ENCODE assay signal across 10 cellular contexts in genomic region chr3:138863776-138864113, GRCh38. TPM values are rescaled to one million over a fixed set of nuclear protein-coding genes. Genes with fewer than 3 reads are reported as not detected.
A peak's percentile ranks its signal among the peaks of the same experiment; 100 is the strongest.
DNase-seq lines count a peak whose midpoint lies in the region; ATAC-seq and TF ChIP-seq lines count a peak whose summit lies in the region.
"Had no signal": no experiment of that assay in that cellular context is flagged by ENCODE, and none has a peak within 500 bp of the region (broad histone marks: within the 10 kb centered on the region; RNA-seq: fewer than 3 reads in every experiment).

No MANE protein-coding gene starts in this region.

- TSS peak; percentile 48 for BruUV-seq in PC-9 (replicated peaks; lab: Mats Ljungman, UMichigan)

- H3K4me1 ChIP-seq in PC-9 (replicated peaks; ENCODE audit: insufficient read depth) = peaks cover 35% of the 10 kb centered on the region
- H3K4me1 ChIP-seq in esophagus (ENCODE audit: control insufficient read depth in 2 of 2, insufficient read depth in 2 of 2, low read length in 1 of 2) = peaks cover 0 to 8% of the 10 kb centered on the region in 2 donors
- H3K4me1 ChIP-seq in testis = no peaks in the 10 kb centered on the region

- H3K36me3 Mint-ChIP-seq in HFFc6 (ENCODE audit: low read depth) = no peaks in the 10 kb centered on the region
- no peaks in the 10 kb centered on the region for H3K36me3 Mint-ChIP-seq in progenitor cell of endocrine pancreas (ENCODE audit: insufficient read depth)
- H3K36me3 Mint-ChIP-seq in stimulated activated naive B cell treated with anti-CD40 and anti-IgM and Interleukin-4, amounts not matched to agents 10 μg/mL and 1 μg/mL and 100 μg/mL, for 72 hours = no peaks in the 10 kb centered on the region
- no peaks in the 10 kb centered on the region for H3K36me3 Mint-ChIP-seq in endothelial cell (ENCODE audit: low read depth, unreplicated experiment)

- H3K9me2 ChIP-seq in PC-9 (ENCODE audit: insufficient read depth) = no peaks in the 10 kb centered on the region

- TF ChIP-seq CTCF in HFFc6 (IDR thresholded peaks at IDR 0.05) (no peak), PC-9 (conservative IDR thresholded peaks at IDR 0.05) (no peak), progenitor cell of endocrine pancreas (IDR thresholded peaks at IDR 0.05; ENCODE audit: unreplicated experiment) (no peak), testis (IDR thresholded peaks at IDR 0.05) (no peak), endothelial cell (IDR thresholded peaks at IDR 0.05; ENCODE audit: unreplicated experiment) (no peak)

- H3F3A ChIP-seq in PC-9 (ENCODE audit: insufficient read depth, low read depth) = peaks cover 34% of the 10 kb centered on the region

- H3K4me2 ChIP-seq in PC-9 = peak overlapping the region; percentile 78

- POLR2A ChIA-PET in PC-9 (lab: Charles Lee; ENCODE audit: unreplicated experiment) = interaction anchor here (0.6 to 1.0 kb wide), 2 partner anchors 169 to 330 kb away, joined by 3 to 4 read pairs; no protein-coding TSS in a partner anchor

- H4K20me1 ChIP-seq in PC-9 (ENCODE audit: insufficient read depth) = no peaks in the 10 kb centered on the region

- H3K27me3 ChIP-seq in PC-9 (ENCODE audit: insufficient read depth, low read depth) = no peaks in the 10 kb centered on the region
- H3K27me3 ChIP-seq in esophagus (ENCODE audit: control insufficient read depth in 1 of 2, insufficient read depth in 2 of 2, low read length in 2 of 2) = no peaks in the 10 kb centered on the region
- no peaks in the 10 kb centered on the region for H3K27me3 ChIP-seq in testis
- H3K27me3 ChIP-seq: ascending aorta, thyroid gland had no signal

- H3K9me3 ChIP-seq in PC-9 (ENCODE audit: insufficient read depth, low read depth) = no peaks in the 10 kb centered on the region
- no peaks in the 10 kb centered on the region for H3K9me3 ChIP-seq in esophagus (ENCODE audit: control insufficient read depth in 2 of 2, insufficient read depth in 1 of 2, low read depth in 1 of 2, low read length in 1 of 2)
- H3K9me3 ChIP-seq in testis = no peaks in the 10 kb centered on the region
- H3K9me3 ChIP-seq: ascending aorta, thyroid gland had no signal

- H2AFZ ChIP-seq in PC-9 = peak overlapping the region; percentile 64; the same call in 1 of the 2 replicates

- no peak for ATAC-seq in stimulated activated naive B cell treated with anti-CD40 and anti-IgM and Interleukin-4, amounts not matched to agents 10 μg/mL and 1 μg/mL and 100 μg/mL, for 72 hours (replicated peaks)

- H3K4me3 Mint-ChIP-seq in HFFc6 (no peak overlapping the region), progenitor cell of endocrine pancreas (ENCODE audit: low read depth) (no peak overlapping the region), endothelial cell (ENCODE audit: unreplicated experiment) (no peak overlapping the region)
- H3K4me3 Mint-ChIP-seq in stimulated activated naive B cell treated with anti-CD40 and anti-IgM and Interleukin-4, amounts not matched to agents 10 μg/mL and 1 μg/mL and 100 μg/mL, for 72 hours = no peak overlapping the region

- CTCF ChIA-PET in PC-9 (lab: Charles Lee) = interaction anchor here (0.7 to 1.3 kb wide), 4 partner anchors 34 to 52 kb away, joined by 4 to 15 read pairs (median 5); no protein-coding TSS in a partner anchor

- no peak overlapping the region for H3K4me3 ChIP-seq in PC-9
- H3K4me3 ChIP-seq in esophagus (ENCODE audit: low read depth in 1 of 2, low read length in 2 of 2) = no peak overlapping the region
- H3K4me3 ChIP-seq in testis = no peak overlapping the region
- H3K4me3 ChIP-seq: thyroid gland had no signal

- H3K36me3 ChIP-seq in PC-9 (ENCODE audit: low read depth) (no peaks in the 10 kb centered on the region), esophagus (ENCODE audit: control insufficient read depth in 2 of 2, insufficient read depth in 2 of 2, low read length in 1 of 2) (no peaks in the 10 kb centered on the region), testis (ENCODE audit: low read depth, missing control alignments) (no peaks in the 10 kb centered on the region)
- H3K36me3 ChIP-seq: ascending aorta, thyroid gland had no signal

- WGBS in esophagus, 2 donors = 88 to 90% methylated on average over 4 of the region's 4 CpGs
- WGBS in testis, 2 donors = 87 to 96% methylated on average over 4 of the region's 4 CpGs

- intact Hi-C loops in PC-9 (cut with micrococcal nuclease; ENCODE audit: unreplicated experiment) = loop anchor here (1.0 kb wide), 2 partner anchors 28 to 52 kb away; no protein-coding TSS in a partner anchor
- intact Hi-C loops in testis (cut with DNase I; ENCODE audit: low total_unique reads) = no loop called here

- peak overlapping the region; percentile 100 for H3K27ac ChIP-seq in PC-9
- peak overlapping the region; percentile 97 for H3K27ac ChIP-seq in esophagus (ENCODE audit: low read depth in 2 of 2, low read length in 1 of 2)
- H3K27ac ChIP-seq in testis = no peak overlapping the region
- H3K27ac ChIP-seq: ascending aorta had no signal

- DNase-seq in HFFc6 = no peak
- no peak for DNase-seq in PC-9
- DNase-seq in progenitor cell of endocrine pancreas (ENCODE audit: low spot score, unreplicated experiment) = no peak
- no peak for DNase-seq in testis
- no peak for DNase-seq in stimulated activated naive B cell treated with anti-CD40 and anti-IgM and Interleukin-4, amounts not matched to agents 10 μg/mL and 1 μg/mL and 100 μg/mL, for 72 hours
- DNase-seq in endothelial cell (ENCODE audit: low spot score) = no peak
- no peak for DNase-seq in central memory CD4-positive, alpha-beta T cell

- H3K27ac Mint-ChIP-seq in HFFc6 (peak overlapping the region; percentile 75), progenitor cell of endocrine pancreas (peak overlapping the region; percentile 95), endothelial cell (ENCODE audit: unreplicated experiment) (no peak overlapping the region)
- no peak overlapping the region for H3K27ac Mint-ChIP-seq in stimulated activated naive B cell treated with anti-CD40 and anti-IgM and Interleukin-4, amounts not matched to agents 10 μg/mL and 1 μg/mL and 100 μg/mL, for 72 hours

- no peak for TF ChIP-seq POLR2A in testis (IDR thresholded peaks at IDR 0.05)

- H3K9me3 Mint-ChIP-seq in HFFc6 (no peaks in the 10 kb centered on the region), progenitor cell of endocrine pancreas (ENCODE audit: low read depth) (no peaks in the 10 kb centered on the region), endothelial cell (ENCODE audit: unreplicated experiment) (no peaks in the 10 kb centered on the region)
- H3K9me3 Mint-ChIP-seq in stimulated activated naive B cell treated with anti-CD40 and anti-IgM and Interleukin-4, amounts not matched to agents 10 μg/mL and 1 μg/mL and 100 μg/mL, for 72 hours = no peaks in the 10 kb centered on the region

- peaks cover 2% of the 10 kb centered on the region; the same call in 1 of the 2 replicates for H3K27me3 Mint-ChIP-seq in HFFc6 (ENCODE audit: insufficient read depth)
- no peaks in the 10 kb centered on the region for H3K27me3 Mint-ChIP-seq in progenitor cell of endocrine pancreas
- no peaks in the 10 kb centered on the region for H3K27me3 Mint-ChIP-seq in stimulated activated naive B cell treated with anti-CD40 and anti-IgM and Interleukin-4, amounts not matched to agents 10 μg/mL and 1 μg/mL and 100 μg/mL, for 72 hours
- peaks cover 7% of the 10 kb centered on the region for H3K27me3 Mint-ChIP-seq in endothelial cell (ENCODE audit: unreplicated experiment)

- H3K4me1 Mint-ChIP-seq in HFFc6 (ENCODE audit: low read depth) (peaks cover 28% of the 10 kb centered on the region), progenitor cell of endocrine pancreas (ENCODE audit: low read depth) (peaks cover 24% of the 10 kb centered on the region), endothelial cell (ENCODE audit: unreplicated experiment) (peaks cover 30% of the 10 kb centered on the region)
- peaks cover 10 to 21% of the 10 kb centered on the region in 2 donors for H3K4me1 Mint-ChIP-seq in stimulated activated naive B cell treated with anti-CD40 and anti-IgM and Interleukin-4, amounts not matched to agents 10 μg/mL and 1 μg/mL and 100 μg/mL, for 72 hours

- no peaks in the 10 kb centered on the region for H3K79me2 ChIP-seq in PC-9 (ENCODE audit: low read depth)

RNA-seq across cellular contexts. Expression of gene PIK3CB, which starts 29.0 kb away (rescaled TPM):
- 10 to 100 TPM; 12.6 to 18.3 (median 15.8) TPM for total RNA-seq in HFFc6 (2021; fragmentation: NEBNext Ultra II Directional; extraction: Animal tissue kit (Norgen Biotek cat#: 25700))
- 41.9 and 47.8 TPM in 2 replicates for total RNA-seq in PC-9 (2021)
- polyA plus RNA-seq in esophagus = 10 to 100 TPM in 1 of 2 donors, 1 to 10 TPM in 1; 7.5 to 10.6 TPM
- total RNA-seq in progenitor cell of endocrine pancreas = 18.3 and 23.7 TPM in 2 replicates
- total RNA-seq in testis = 10 to 100 TPM; 25.9 to 27.7 TPM
- 14.3 TPM for polyA plus RNA-seq in testis (ENCODE audit: insufficient read depth, low read depth, low replicate concordance)
- 14.2 TPM for total RNA-seq in endothelial cell (ENCODE audit: unreplicated experiment)

Comparison
In these comparisons a context has a peak if more than half of its experiments do, and no peak if none do; other contexts are left out.
1. H3K27ac Mint-ChIP-seq: peak in HFFc6 (single experiment) and progenitor cell of endocrine pancreas (single experiment); none in stimulated activated naive B cell treated with anti-CD40 and anti-IgM and Interleukin-4, amounts not matched to agents 10 μg/mL and 1 μg/mL and 100 μg/mL, for 72 hours (single experiment) and endothelial cell (single experiment).
2. H3K27ac ChIP-seq: peak in PC-9 (single experiment) and esophagus (2 of 2); none in testis (0 of 2).